20 cellular contexts compared by ENCODE assay signal in the genomic region with DNA sequence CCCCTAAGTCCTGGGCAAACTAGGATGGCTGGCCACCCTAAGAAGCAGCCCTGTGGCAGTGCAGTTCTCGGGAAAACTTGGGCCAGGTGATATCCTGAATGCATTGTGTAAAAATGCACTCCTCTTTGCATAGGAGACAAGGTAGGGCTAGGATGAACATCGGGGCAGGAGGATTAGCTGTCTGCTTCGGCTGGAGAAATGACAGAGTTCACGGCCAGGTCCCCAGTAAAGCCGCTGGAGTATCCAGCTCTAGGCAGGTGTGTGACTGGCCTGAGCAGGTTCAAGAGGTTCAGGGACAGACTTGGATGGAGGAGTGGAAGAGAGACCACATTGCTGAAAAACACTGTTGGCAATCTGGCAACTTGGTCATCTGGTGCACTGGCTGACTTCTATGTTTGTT. TPM values are rescaled to one million over a fixed set of nuclear protein-coding genes. Genes with fewer than 3 reads are reported as not detected.
A peak's percentile ranks its signal among the peaks of the same experiment; 100 is the strongest.
DNase-seq lines count a peak whose midpoint lies in the region; ATAC-seq and TF ChIP-seq lines count a peak whose summit lies in the region.
"Had no signal": no experiment of that assay in that cellular context is flagged by ENCODE, and none has a peak within 500 bp of the region (broad histone marks: within the 10 kb centered on the region; RNA-seq: fewer than 3 reads in every experiment).

No MANE protein-coding gene starts in this region.

- peaks cover 13% of the 10 kb centered on the region for H3K36me3 Mint-ChIP-seq in activated CD4-positive, alpha-beta T cell treated with anti-CD3 and anti-CD28 coated beads for 36 hours (ENCODE audit: low read depth)
- H3K36me3 Mint-ChIP-seq in stimulated activated naive CD8-positive, alpha-beta T cell treated with anti-CD3 and anti-CD28 coated beads, Interleukin-15, Interleukin-2, amounts not matched to agents 100 ng/mL and 50 ng/mL, for 24 hours (ENCODE audit: low read depth) = peaks cover 6% of the 10 kb centered on the region
- peaks cover 31% of the 10 kb centered on the region for H3K36me3 Mint-ChIP-seq in effector memory CD8-positive, alpha-beta T cell (ENCODE audit: insufficient read depth)
- H3K36me3 Mint-ChIP-seq in stimulated activated effector memory CD8-positive, alpha-beta T cell treated with anti-CD3 and anti-CD28 coated beads, Interleukin-12 subunit alpha, Interleukin-12 subunit beta, amount 100 ng/mL, for 72 hours = peaks cover 33% of the 10 kb centered on the region

- H3K27ac Mint-ChIP-seq in activated CD4-positive, alpha-beta T cell treated with anti-CD3 and anti-CD28 coated beads for 36 hours = peak overlapping the region; percentile 26
- peak overlapping the region; percentile 59 for H3K27ac Mint-ChIP-seq in stimulated activated naive CD8-positive, alpha-beta T cell treated with anti-CD3 and anti-CD28 coated beads, Interleukin-15, Interleukin-2, amounts not matched to agents 100 ng/mL and 50 ng/mL, for 24 hours
- no peak overlapping the region for H3K27ac Mint-ChIP-seq in stimulated activated naive CD8-positive, alpha-beta T cell treated with anti-CD3 and anti-CD28 coated beads, Interleukin-15, amount 100 ng/mL, for 72 hours
- H3K27ac Mint-ChIP-seq in effector memory CD8-positive, alpha-beta T cell = peak overlapping the region; percentile 44 to 58
- H3K27ac Mint-ChIP-seq in stimulated activated effector memory CD8-positive, alpha-beta T cell treated with anti-CD3 and anti-CD28 coated beads, Interleukin-12 subunit alpha, Interleukin-12 subunit beta, amount 100 ng/mL, for 72 hours = peak overlapping the region; percentile 95
- H3K27ac Mint-ChIP-seq: B cell had no signal

- TF ChIP-seq CTCF in left lung (IDR thresholded peaks at IDR 0.05) = no peak

- H3K4me1 Mint-ChIP-seq in activated CD4-positive, alpha-beta T cell treated with anti-CD3 and anti-CD28 coated beads for 36 hours = peaks cover 10% of the 10 kb centered on the region
- H3K4me1 Mint-ChIP-seq in stimulated activated naive CD8-positive, alpha-beta T cell treated with anti-CD3 and anti-CD28 coated beads, Interleukin-15, Interleukin-2, amounts not matched to agents 100 ng/mL and 50 ng/mL, for 24 hours (ENCODE audit: low read depth) = peaks cover 23% of the 10 kb centered on the region
- peaks cover 5% of the 10 kb centered on the region for H3K4me1 Mint-ChIP-seq in stimulated activated naive CD8-positive, alpha-beta T cell treated with anti-CD3 and anti-CD28 coated beads, Interleukin-15, amount 100 ng/mL, for 72 hours
- H3K4me1 Mint-ChIP-seq in effector memory CD8-positive, alpha-beta T cell (ENCODE audit: low read depth in 2 of 2) = peaks cover 5 to 21% of the 10 kb centered on the region in 2 donors
- peaks cover 19% of the 10 kb centered on the region for H3K4me1 Mint-ChIP-seq in stimulated activated effector memory CD8-positive, alpha-beta T cell treated with anti-CD3 and anti-CD28 coated beads, Interleukin-12 subunit alpha, Interleukin-12 subunit beta, amount 100 ng/mL, for 72 hours
- H3K4me1 Mint-ChIP-seq: B cell had no signal

- no peak for DNase-seq in activated CD4-positive, alpha-beta T cell treated with anti-CD3 and anti-CD28 coated beads for 36 hours
- no peak for DNase-seq in activated CD4-positive, alpha-beta T cell treated with anti-CD3 and anti-CD28 coated beads for 48 hours
- DNase-seq in stimulated activated naive CD8-positive, alpha-beta T cell treated with anti-CD3 and anti-CD28 coated beads, Interleukin-15, amount 100 ng/mL, for 72 hours = no peak
- no peak for DNase-seq in effector memory CD8-positive, alpha-beta T cell
- no peak for DNase-seq in stimulated activated effector memory CD8-positive, alpha-beta T cell treated with anti-CD3 and anti-CD28 coated beads, Interleukin-12 subunit alpha, Interleukin-12 subunit beta, amount 100 ng/mL, for 72 hours (ENCODE audit: low spot score in 2 of 2)
- DNase-seq in left lung (no peak), NCI-H146 treated with DMSO at 0.1 percent for 48 hours (lab: John Stamatoyannopoulos, UW; ENCODE audit: unreplicated experiment) (no peak)
- DNase-seq: DMS153, DND-41, Karpas-422, NCI-H1092 treated with DMSO at 0.1 percent for 48 hours, NCI-H1436, NCI-H187 treated with DMSO at 0.1 percent for 48 hours, NCI-H2171 treated with DMSO at 0.1 percent for 48 hours, NCI-H345, NCI-H510A treated with DMSO at 0.1 percent for 48 hours had no signal

- CTCF ChIA-PET in activated CD4-positive, alpha-beta T cell treated with anti-CD3 and anti-CD28 coated beads for 36 hours (lab: Charles Lee) = no interaction called here

- no peaks in the 10 kb centered on the region for H3K9me3 Mint-ChIP-seq in activated CD4-positive, alpha-beta T cell treated with anti-CD3 and anti-CD28 coated beads for 36 hours (ENCODE audit: low read depth)
- no peaks in the 10 kb centered on the region for H3K9me3 Mint-ChIP-seq in stimulated activated naive CD8-positive, alpha-beta T cell treated with anti-CD3 and anti-CD28 coated beads, Interleukin-15, Interleukin-2, amounts not matched to agents 100 ng/mL and 50 ng/mL, for 24 hours
- H3K9me3 Mint-ChIP-seq in stimulated activated naive CD8-positive, alpha-beta T cell treated with anti-CD3 and anti-CD28 coated beads, Interleukin-15, amount 100 ng/mL, for 72 hours = peaks cover 0 to 4% of the 10 kb centered on the region in 2 donors
- H3K9me3 Mint-ChIP-seq in effector memory CD8-positive, alpha-beta T cell = no peaks in the 10 kb centered on the region
- H3K9me3 Mint-ChIP-seq in stimulated activated effector memory CD8-positive, alpha-beta T cell treated with anti-CD3 and anti-CD28 coated beads, Interleukin-12 subunit alpha, Interleukin-12 subunit beta, amount 100 ng/mL, for 72 hours = no peaks in the 10 kb centered on the region

- H3K27me3 Mint-ChIP-seq in activated CD4-positive, alpha-beta T cell treated with anti-CD3 and anti-CD28 coated beads for 36 hours = no peaks in the 10 kb centered on the region
- no peaks in the 10 kb centered on the region for H3K27me3 Mint-ChIP-seq in stimulated activated naive CD8-positive, alpha-beta T cell treated with anti-CD3 and anti-CD28 coated beads, Interleukin-15, Interleukin-2, amounts not matched to agents 100 ng/mL and 50 ng/mL, for 24 hours
- no peaks in the 10 kb centered on the region for H3K27me3 Mint-ChIP-seq in stimulated activated naive CD8-positive, alpha-beta T cell treated with anti-CD3 and anti-CD28 coated beads, Interleukin-15, amount 100 ng/mL, for 72 hours
- no peaks in the 10 kb centered on the region for H3K27me3 Mint-ChIP-seq in effector memory CD8-positive, alpha-beta T cell
- H3K27me3 Mint-ChIP-seq: B cell had no signal

- H3K4me1 ChIP-seq in left lung = no peaks in the 10 kb centered on the region

- POLR2A ChIA-PET in activated CD4-positive, alpha-beta T cell treated with anti-CD3 and anti-CD28 coated beads for 36 hours (lab: Charles Lee) = no interaction called here

- H3K36me3 ChIP-seq in left lung = no peaks in the 10 kb centered on the region

- H3K4me3 ChIP-seq in left lung = no peak overlapping the region

- intact Hi-C loops in activated CD4-positive, alpha-beta T cell treated with anti-CD3 and anti-CD28 coated beads for 36 hours (cut with DNase I, micrococcal nuclease) = no loop called here
- intact Hi-C loops in left lung (cut with DNase I) = no loop called here

- H3K27ac ChIP-seq in left lung = no peak overlapping the region
- H3K27ac ChIP-seq: 22Rv1, C4-2B had no signal

- H3K9me3 ChIP-seq in left lung = no peaks in the 10 kb centered on the region

- ATAC-seq in activated CD4-positive, alpha-beta T cell treated with anti-CD3 and anti-CD28 coated beads for 36 hours = no peak
- ATAC-seq in stimulated activated naive CD8-positive, alpha-beta T cell treated with anti-CD3 and anti-CD28 coated beads, Interleukin-15, amount 100 ng/mL, for 72 hours = no peak
- ATAC-seq in effector memory CD8-positive, alpha-beta T cell (replicated peaks) = no peak
- no peak for ATAC-seq in stimulated activated effector memory CD8-positive, alpha-beta T cell treated with anti-CD3 and anti-CD28 coated beads, Interleukin-12 subunit alpha, Interleukin-12 subunit beta, amount 100 ng/mL, for 72 hours
- no peak for ATAC-seq in left lung

- no peaks in the 10 kb centered on the region for H3K27me3 ChIP-seq in left lung

- H3K4me3 Mint-ChIP-seq in activated CD4-positive, alpha-beta T cell treated with anti-CD3 and anti-CD28 coated beads for 36 hours = no peak overlapping the region
- no peak overlapping the region for H3K4me3 Mint-ChIP-seq in stimulated activated naive CD8-positive, alpha-beta T cell treated with anti-CD3 and anti-CD28 coated beads, Interleukin-15, Interleukin-2, amounts not matched to agents 100 ng/mL and 50 ng/mL, for 24 hours
- no peak overlapping the region for H3K4me3 Mint-ChIP-seq in stimulated activated naive CD8-positive, alpha-beta T cell treated with anti-CD3 and anti-CD28 coated beads, Interleukin-15, amount 100 ng/mL, for 72 hours
- no peak overlapping the region for H3K4me3 Mint-ChIP-seq in effector memory CD8-positive, alpha-beta T cell
- H3K4me3 Mint-ChIP-seq in stimulated activated effector memory CD8-positive, alpha-beta T cell treated with anti-CD3 and anti-CD28 coated beads, Interleukin-12 subunit alpha, Interleukin-12 subunit beta, amount 100 ng/mL, for 72 hours = peak overlapping the region; percentile 11
- H3K4me3 Mint-ChIP-seq: B cell had no signal

RNA-seq across cellular contexts. Expression of a gene that starts 26.4 kb away (rescaled TPM):
- total RNA-seq in activated CD4-positive, alpha-beta T cell treated with anti-CD3 and anti-CD28 coated beads for 36 hours = 10 to 100 TPM; 40.7 to 54.6 TPM
- total RNA-seq in left lung = 10 to 100 TPM; 14.8 to 25.4 TPM

RNA-seq across cellular contexts. Expression of a gene that starts 47.0 kb away (rescaled TPM):
- total RNA-seq in activated CD4-positive, alpha-beta T cell treated with anti-CD3 and anti-CD28 coated beads for 36 hours = 10 to 100 TPM; 64.4 to 66.2 TPM
- 10 to 100 TPM; 46.8 to 53.2 TPM for total RNA-seq in left lung

Comparison
In these comparisons a context has a peak if more than half of its experiments do, and no peak if none do; other contexts are left out.
1. H3K27ac Mint-ChIP-seq: peak in activated CD4-positive, alpha-beta T cell treated with anti-CD3 and anti-CD28 coated beads for 36 hours (single experiment), stimulated activated naive CD8-positive, alpha-beta T cell treated with anti-CD3 and anti-CD28 coated beads, Interleukin-15, Interleukin-2, amounts not matched to agents 100 ng/mL and 50 ng/mL, for 24 hours (single experiment), effector memory CD8-positive, alpha-beta T cell (2 of 2) and stimulated activated effector memory CD8-positive, alpha-beta T cell treated with anti-CD3 and anti-CD28 coated beads, Interleukin-12 subunit alpha, Interleukin-12 subunit beta, amount 100 ng/mL, for 72 hours (single experiment); none in stimulated activated naive CD8-positive, alpha-beta T cell treated with anti-CD3 and anti-CD28 coated beads, Interleukin-15, amount 100 ng/mL, for 72 hours (0 of 2).